8 cellular contexts compared by ENCODE assay signal in the genomic region with DNA sequence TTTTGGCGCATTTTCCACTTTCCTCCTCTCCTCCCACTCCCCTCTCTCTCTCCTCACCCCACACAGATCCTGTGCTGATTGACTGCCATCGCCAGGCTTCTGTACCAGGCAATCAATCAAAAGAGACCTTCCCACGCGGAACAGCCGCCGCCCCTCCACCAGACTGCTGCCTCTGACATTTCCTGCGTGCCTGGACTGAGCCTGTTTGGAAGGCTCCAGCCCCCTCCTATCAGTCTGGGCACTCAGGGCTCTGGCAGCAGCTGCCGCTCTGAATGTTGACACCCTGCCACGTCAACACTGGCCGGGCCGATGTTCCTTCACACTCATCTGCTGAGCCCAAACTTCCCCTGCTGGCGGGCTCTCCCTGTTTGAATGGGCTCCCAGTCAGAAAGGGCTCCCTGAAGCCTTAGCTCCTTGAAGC.
DNase-seq lines count a peak whose midpoint lies in the region; ATAC-seq and TF ChIP-seq lines count a peak whose summit lies in the region.

No MANE protein-coding gene starts in this region.

- DNase-seq in SJCRH30 (peak; percentile 77 to 86), left ventricle myocardium inferior (peak; percentile 84), erythroblast (lab: John Stamatoyannopoulos, UW) (no peak), SKM-1 (lab: John Stamatoyannopoulos, UW; ENCODE audit: unreplicated experiment) (no peak), NCI-H2107 (lab: John Stamatoyannopoulos, UW) (no peak)
- no peak for DNase-seq in stimulated activated CD4-positive, alpha-beta T cell treated with anti-CD3 and anti-CD28 coated beads, Interleukin-15, amount 100 ng/mL, for 24 hours

- H3K36me3 ChIP-seq in SJCRH30: no peaks in the 10 kb centered on the region
- H3K36me3 ChIP-seq in left ventricle myocardium inferior: no peaks in the 10 kb centered on the region
- H3K36me3 ChIP-seq in skeletal muscle satellite cell (ENCODE audit: insufficient read depth, low read length): no peaks in the 10 kb centered on the region

- H3K4me2 ChIP-seq in skeletal muscle satellite cell (ENCODE audit: low read length): peak overlapping the region; percentile 65

- peak overlapping the region; percentile 35 for H3K9ac ChIP-seq in skeletal muscle satellite cell (ENCODE audit: low read depth, low read length)

- H3K9me3 ChIP-seq in SJCRH30 (replicated peaks): no peaks in the 10 kb centered on the region
- H3K9me3 ChIP-seq in left ventricle myocardium inferior (replicated peaks): no peaks in the 10 kb centered on the region
- H3K9me3 ChIP-seq in skeletal muscle satellite cell (replicated peaks; ENCODE audit: low read length): no peaks in the 10 kb centered on the region

- H3K4me3 ChIP-seq in SJCRH30: peak overlapping the region; percentile 38
- H3K4me3 ChIP-seq in left ventricle myocardium inferior: peak overlapping the region; percentile 42
- peak overlapping the region; percentile 40 for H3K4me3 ChIP-seq in skeletal muscle satellite cell (ENCODE audit: low read length)

- intact Hi-C loops in left ventricle myocardium inferior (cut with micrococcal nuclease): loop anchor here (10.0 kb wide), 1 partner anchor 470 kb away; a partner anchor contains a TSS

- no peak for TF ChIP-seq POLR2A in erythroblast (IDR thresholded peaks at IDR 0.05; ENCODE audit: low read length)

- H3K27ac ChIP-seq in SJCRH30 (peak overlapping the region; percentile 60), left ventricle myocardium inferior (replicated peaks) (peak overlapping the region; percentile 76)

- H3K27me3 ChIP-seq in SJCRH30: no peaks in the 10 kb centered on the region
- no peaks in the 10 kb centered on the region for H3K27me3 ChIP-seq in left ventricle myocardium inferior (ENCODE audit: low read depth)
- no peaks in the 10 kb centered on the region for H3K27me3 ChIP-seq in skeletal muscle satellite cell (ENCODE audit: control insufficient read depth, insufficient read depth, low read length)

- peak; percentile 37 for ATAC-seq in GM21367 (IDR thresholded peaks at IDR 0.05; ENCODE audit: unreplicated experiment)

- peak; percentile 56 for TF ChIP-seq CTCF in left ventricle myocardium inferior (IDR thresholded peaks at IDR 0.05; ENCODE audit: borderline replicate concordance)

- H3K4me1 ChIP-seq in SJCRH30 (peaks cover 8% of the 10 kb centered on the region), left ventricle myocardium inferior (peaks cover 25% of the 10 kb centered on the region), skeletal muscle satellite cell (ENCODE audit: control insufficient read depth, insufficient read depth, low read length) (peaks cover 20% of the 10 kb centered on the region)

Comparison
In these comparisons a context has a peak if more than half of its experiments do, and no peak if none do; other contexts are left out.
1. DNase-seq: peak in SJCRH30 (2 of 2) and left ventricle myocardium inferior (single experiment); none in stimulated activated CD4-positive, alpha-beta T cell treated with anti-CD3 and anti-CD28 coated beads, Interleukin-15, amount 100 ng/mL, for 24 hours (single experiment), erythroblast (0 of 2), SKM-1 (single experiment) and NCI-H2107 (single experiment).
2. Peak in every context shown above with its lines, with median percentiles within 50 percentile points of each other: H3K4me3 ChIP-seq.